ENCODE assay signal across 15 cellular contexts in genomic region chr4:6499241-6499605, GRCh38. TPM values are rescaled to one million over a fixed set of nuclear protein-coding genes. Genes with fewer than 3 reads are reported as not detected.
DNase-seq lines count a peak whose midpoint lies in the region; ATAC-seq and TF ChIP-seq lines count a peak whose summit lies in the region.
"Had no signal": no experiment of that assay in that cellular context is flagged by ENCODE, and none has a peak within 500 bp of the region (broad histone marks: within the 10 kb centered on the region; RNA-seq: fewer than 3 reads in every experiment).

No MANE protein-coding gene starts in this region.

- POLR2A ChIA-PET in MCF 10A (lab: Yijun Ruan, JAX): no interaction called here

- H3K27ac Mint-ChIP-seq in MCF 10A (ENCODE audit: low read depth, unreplicated experiment): no peak overlapping the region
- H3K27ac Mint-ChIP-seq in endothelial cell (ENCODE audit: unreplicated experiment): no peak overlapping the region
- H3K27ac Mint-ChIP-seq: CD8-positive, alpha-beta memory T cell had no signal

- H3K36me3 ChIP-seq in mammary epithelial cell (ENCODE audit: insufficient read depth, low read length): no peaks in the 10 kb centered on the region
- no peaks in the 10 kb centered on the region for H3K36me3 ChIP-seq in colonic mucosa
- H3K36me3 ChIP-seq in lung (ENCODE audit: control insufficient read depth in 2 of 2, insufficient read depth in 2 of 2, low read length in 2 of 2): no peaks in the 10 kb centered on the region
- H3K36me3 ChIP-seq: BLaER1 had no signal

- TF ChIP-seq CTCF in mammary epithelial cell (conservative IDR thresholded peaks at IDR 0.05 in 1 of 2, IDR thresholded peaks at IDR 0.05 in 1 of 2; ENCODE audit: extremely low read depth in 1 of 2, insufficient read depth in 1 of 2, low read depth in 1 of 2, low read length in 2 of 2) (no peak), MCF 10A (IDR thresholded peaks at IDR 0.05; ENCODE audit: unreplicated experiment) (no peak), colonic mucosa (IDR thresholded peaks at IDR 0.05) (no peak), lung (IDR thresholded peaks at IDR 0.05; ENCODE audit: control extremely low read depth, extremely low read depth) (no peak), endothelial cell (IDR thresholded peaks at IDR 0.05; ENCODE audit: unreplicated experiment) (no peak)

- H3K9ac ChIP-seq in mammary epithelial cell (ENCODE audit: insufficient read depth, low read length): no peak overlapping the region
- H3K9ac ChIP-seq in colonic mucosa (ENCODE audit: low read depth in 2 of 2, low read length in 2 of 2): no peak overlapping the region
- H3K9ac ChIP-seq: BLaER1 had no signal

- no peak for ATAC-seq in lung (ENCODE audit: insufficient read depth, low FRiP score)

- no peaks in the 10 kb centered on the region for H4K20me1 ChIP-seq in mammary epithelial cell (ENCODE audit: insufficient read depth, low read length)
- H4K20me1 ChIP-seq: BLaER1 had no signal

- H3K27me3 ChIP-seq in mammary epithelial cell (ENCODE audit: insufficient read depth, low read length) (no peaks in the 10 kb centered on the region), colonic mucosa (no peaks in the 10 kb centered on the region), lung (ENCODE audit: control insufficient read depth, insufficient read depth) (no peaks in the 10 kb centered on the region)
- H3K27me3 ChIP-seq: BLaER1 had no signal

- DNase-seq in mammary epithelial cell: peak; percentile 12
- no peak for DNase-seq in MCF 10A (ENCODE audit: unreplicated experiment)
- DNase-seq in colonic mucosa: peak; percentile 7
- DNase-seq in lung (ENCODE audit: low spot score): peak; percentile 17
- DNase-seq in ureter (ENCODE audit: low spot score): peak; percentile 34
- DNase-seq in substantia nigra (lab: John Stamatoyannopoulos, UW): no peak
- DNase-seq in SK-N-DZ (ENCODE audit: low spot score): no peak
- DNase-seq in endothelial cell (ENCODE audit: low spot score): no peak
- DNase-seq: 8988T; AML-193; Caco-2; CD8-positive, alpha-beta memory T cell; DND-41; GDM1 had no signal

- BruUV-seq in mammary epithelial cell (replicated peaks; lab: Mats Ljungman, UMichigan) (no TSS peak), MCF 10A (replicated peaks; lab: Mats Ljungman, UMichigan) (no TSS peak)

- no peaks in the 10 kb centered on the region for H3K9me3 Mint-ChIP-seq in MCF 10A (ENCODE audit: unreplicated experiment)
- H3K9me3 Mint-ChIP-seq in endothelial cell (ENCODE audit: unreplicated experiment): peaks cover 4% of the 10 kb centered on the region

- no peak overlapping the region for H2AFZ ChIP-seq in mammary epithelial cell (ENCODE audit: low read depth, low read length)

- H3K79me2 ChIP-seq in mammary epithelial cell (ENCODE audit: insufficient read depth, low read length): no peaks in the 10 kb centered on the region

- H3K4me1 Mint-ChIP-seq in MCF 10A (ENCODE audit: insufficient read depth, unreplicated experiment) (peaks cover under 1% of the 10 kb centered on the region), endothelial cell (ENCODE audit: unreplicated experiment) (no peaks in the 10 kb centered on the region)
- H3K4me1 Mint-ChIP-seq: CD8-positive, alpha-beta memory T cell had no signal

- no peak overlapping the region for H3K4me3 ChIP-seq in mammary epithelial cell (replicated peaks in 1 of 3; ENCODE audit: insufficient read depth in 1 of 3, low read depth in 2 of 3, low read length in 3 of 3)
- no peak overlapping the region for H3K4me3 ChIP-seq in colonic mucosa
- H3K4me3 ChIP-seq in lung: no peak overlapping the region
- H3K4me3 ChIP-seq: BLaER1 had no signal

- H3K4me1 ChIP-seq in mammary epithelial cell (ENCODE audit: insufficient read depth, low read length) (no peaks in the 10 kb centered on the region), colonic mucosa (no peaks in the 10 kb centered on the region), lung (ENCODE audit: control insufficient read depth in 2 of 2, insufficient read depth in 2 of 2, low read length in 2 of 2) (no peaks in the 10 kb centered on the region)
- H3K4me1 ChIP-seq: Caco-2 had no signal

- no peak overlapping the region for H3K4me2 ChIP-seq in mammary epithelial cell (ENCODE audit: insufficient read depth, low read depth, low read length)
- H3K4me2 ChIP-seq: BLaER1 had no signal

- peaks cover 38% of the 10 kb centered on the region for H3K27me3 Mint-ChIP-seq in MCF 10A (ENCODE audit: insufficient read depth, unreplicated experiment)
- peaks cover 5% of the 10 kb centered on the region for H3K27me3 Mint-ChIP-seq in endothelial cell (ENCODE audit: unreplicated experiment)

- H3K4me3 Mint-ChIP-seq in MCF 10A (ENCODE audit: unreplicated experiment) (no peak overlapping the region), endothelial cell (ENCODE audit: unreplicated experiment) (no peak overlapping the region)
- H3K4me3 Mint-ChIP-seq: CD8-positive, alpha-beta memory T cell had no signal

- H3K27ac ChIP-seq in mammary epithelial cell (ENCODE audit: insufficient read depth, low read depth, low read length) (no peak overlapping the region), colonic mucosa (no peak overlapping the region), lung (ENCODE audit: low read depth in 1 of 2, low read length in 1 of 2) (no peak overlapping the region), substantia nigra (ENCODE audit: low read depth, low read length, poor library complexity, severe bottlenecking) (no peak overlapping the region)
- H3K27ac ChIP-seq: BLaER1 had no signal

- 86% methylated on average over 6 of the region's 6 CpGs for WGBS in mammary epithelial cell (ENCODE audit: low coverage, missing lambda C conversion rate)
- 78 to 79% methylated on average over 6 of the region's 6 CpGs for WGBS in lung, 2 donors

- intact Hi-C loops in mammary epithelial cell (cut with micrococcal nuclease): no loop called here
- intact Hi-C loops in MCF 10A (cut with micrococcal nuclease): no loop called here
- intact Hi-C loops in colonic mucosa (cut with DNase I): no loop called here

- in situ Hi-C loops in mammary epithelial cell (cut with MboI; ENCODE audit: low sequenced_read_pairs in 2 of 2): no loop called here

- H3K36me3 Mint-ChIP-seq in MCF 10A (ENCODE audit: insufficient read depth, unreplicated experiment) (no peaks in the 10 kb centered on the region), endothelial cell (ENCODE audit: low read depth, unreplicated experiment) (peaks cover 6% of the 10 kb centered on the region)

- dilution Hi-C loops in mammary epithelial cell (cut with HindIII; ENCODE audit: low sequenced_read_pairs): no loop called here

- CTCF ChIA-PET in mammary epithelial cell (lab: Charles Lee; ENCODE audit: low non-redundant PET) (no interaction called here), MCF 10A (lab: Yijun Ruan, JAX) (no interaction called here)

- no peaks in the 10 kb centered on the region for H3K9me3 ChIP-seq in mammary epithelial cell (replicated peaks; ENCODE audit: insufficient read depth, low read length)
- H3K9me3 ChIP-seq in colonic mucosa: no peaks in the 10 kb centered on the region
- peaks cover 0 to 6% of the 10 kb centered on the region in 2 donors for H3K9me3 ChIP-seq in lung (ENCODE audit: control insufficient read depth in 2 of 2, insufficient read depth in 1 of 2, low read length in 1 of 2)
- H3K9me3 ChIP-seq: Caco-2 had no signal

RNA-seq across cellular contexts. Expression of gene PPP2R2C, which starts 26.8 kb away (rescaled TPM):
- total RNA-seq in mammary epithelial cell (under 1 TPM; 0.17 to 0.24 TPM), MCF 10A (2022) (3.6 and 7.5 TPM in 2 replicates), colonic mucosa (under 1 TPM; 0.05 to 0.35 TPM), lung (under 1 TPM; 0.03 to 0.57 TPM), ureter (2.8 TPM), endothelial cell (ENCODE audit: unreplicated experiment) (1.7 TPM)
- polyA plus RNA-seq in mammary epithelial cell (0.18 TPM), lung (under 1 TPM; 0.04 to 0.05 TPM)
- not detected for polyA minus RNA-seq in mammary epithelial cell
- 0.09 and 1.0 TPM in 2 replicates for polyA plus RNA-seq in SK-N-DZ (2014; cell fraction: cytosol; rRNA removed)
- 0.65 TPM in 1 of 2 replicates, not detected in the other for polyA plus RNA-seq in SK-N-DZ (2014; cell fraction: nucleus; rRNA removed)
- total RNA-seq: Caco-2; CD8-positive, alpha-beta memory T cell had no signal
- polyA plus RNA-seq: CD8-positive, alpha-beta memory T cell had no signal

Comparison
In these comparisons a context has a peak if more than half of its experiments do, and no peak if none do; other contexts are left out.
1. DNase-seq: peak in mammary epithelial cell (single experiment), colonic mucosa (single experiment), lung (single experiment) and ureter (single experiment); none in MCF 10A (single experiment), substantia nigra (0 of 49), SK-N-DZ (single experiment) and endothelial cell (single experiment).